9 cellular contexts compared by ENCODE assay signal in genomic region chr10:22599048-22599561, GRCh38.
DNase-seq lines count a peak whose midpoint lies in the region; ATAC-seq and TF ChIP-seq lines count a peak whose summit lies in the region.
"Had no signal": no experiment of that assay in that cellular context is flagged by ENCODE, and none has a peak within 500 bp of the region (broad histone marks: within the 10 kb centered on the region; RNA-seq: fewer than 3 reads in every experiment).

No MANE protein-coding gene starts in this region.

- no peak overlapping the region for H3K56ac ChIP-seq in IMR-90 (ENCODE audit: extremely low read depth, insufficient read depth, low read length)

- in situ Hi-C loops in IMR-90 (cut with MboI; ENCODE audit: low sequenced_read_pairs) = loop anchor here (25.0 kb wide), 1 partner anchor 213 kb away; no protein-coding TSS in a partner anchor

- intact Hi-C loops in IMR-90 (cut with micrococcal nuclease) = loop anchor here (5.0 to 10.0 kb wide), 2 partner anchors 113 to 216 kb away; partner anchors contain the start of gene PIP4K2A

- no TSS peak for BruUV-seq in IMR-90 (replicated peaks; lab: Mats Ljungman, UMichigan)

- peak overlapping the region; percentile 61 for H3K4me2 ChIP-seq in IMR-90 (ENCODE audit: low read depth, low read length)

- peak overlapping the region; percentile 68; the same call in 1 of the 2 replicates for H2AK5ac ChIP-seq in IMR-90 (ENCODE audit: low read depth, low read length)

- TF ChIP-seq CTCF in IMR-90 (conservative IDR thresholded peaks at IDR 0.05; ENCODE audit: low read depth, low read length) (no peak), omental fat pad (IDR thresholded peaks at IDR 0.05) (no peak)

- peak overlapping the region; percentile 74 for H3K23ac ChIP-seq in IMR-90 (ENCODE audit: low read depth, low read length)

- CTCF ChIA-PET in IMR-90 (lab: Yijun Ruan, JAX) = no interaction called here

- H3K36me3 ChIP-seq in IMR-90 (ENCODE audit: control insufficient read depth, insufficient read depth, low read length) = peaks cover 1% of the 10 kb centered on the region; the same call in 1 of the 2 replicates
- H3K36me3 ChIP-seq: thyroid gland had no signal

- dilution Hi-C loops in IMR-90 (cut with HindIII; ENCODE audit: low sequenced_read_pairs, unreplicated experiment) = no loop called here

- H2BK20ac ChIP-seq in IMR-90 (ENCODE audit: low read depth, low read length) = peak overlapping the region; percentile 90

- peaks cover 15% of the 10 kb centered on the region for H3K4me1 ChIP-seq in IMR-90 (ENCODE audit: control insufficient read depth, insufficient read depth, low read length)

- DNase-seq in GM03348 (ENCODE audit: low spot score) (peak; percentile 62), IMR-90 (peak; percentile 88), astrocyte of the hippocampus (ENCODE audit: low read depth, low spot score) (peak; percentile 66), omental fat pad (ENCODE audit: low spot score) (no peak), NCI-H1105 (lab: John Stamatoyannopoulos, UW) (no peak), SKM-1 (lab: John Stamatoyannopoulos, UW; ENCODE audit: unreplicated experiment) (no peak)
- DNase-seq in stimulated activated CD4-positive, alpha-beta T cell treated with anti-CD3 and anti-CD28 coated beads, Interleukin-2, amount 100 ng/mL, for 24 hours = no peak
- DNase-seq: thyroid gland had no signal

- ATAC-seq in IMR-90 (ENCODE audit: low read depth) (peak; percentile 84), omental fat pad (ENCODE audit: low FRiP score) (peak; percentile 75), HG02840 (IDR thresholded peaks at IDR 0.05; ENCODE audit: low FRiP score, unreplicated experiment) (no peak)

- no peak; the same call in 1 of the 2 replicates for TF ChIP-seq RAD21 in IMR-90 (IDR thresholded peaks at IDR 0.05; ENCODE audit: low read length)

- peak overlapping the region in 1 of 2 experiments; percentile 32; a peak in 2 of 4 replicates for H4K8ac ChIP-seq in IMR-90 (ENCODE audit: low read depth in 2 of 2, low read length in 2 of 2)

- H2BK15ac ChIP-seq in IMR-90 (ENCODE audit: low read depth, low read length) = peak overlapping the region; percentile 31; the same call in 2 of the 3 replicates

- H4K5ac ChIP-seq in IMR-90 (ENCODE audit: low read depth, low read length) = peak overlapping the region; percentile 0; the same call in 1 of the 2 replicates

- TF ChIP-seq POLR2A in IMR-90 (IDR thresholded peaks at IDR 0.05; ENCODE audit: low read depth, low read length) = no peak

- H3K27ac ChIP-seq in IMR-90 (ENCODE audit: insufficient read depth, low read length) = peak overlapping the region; percentile 49; the same call in 1 of the 2 replicates
- H3K27ac ChIP-seq: thyroid gland had no signal

- peaks cover 14 to 64% of the 10 kb centered on the region in 2 experiments for H3K79me1 ChIP-seq in IMR-90 (ENCODE audit: low read depth in 1 of 2, low read length in 2 of 2)

- peak overlapping the region; percentile 6 for H3K18ac ChIP-seq in IMR-90 (ENCODE audit: low read depth, low read length)

- POLR2A ChIA-PET in IMR-90 (lab: Charles Lee; ENCODE audit: unreplicated experiment) = no interaction called here

- peaks cover 4% of the 10 kb centered on the region; the same call in 1 of the 2 replicates for H4K20me1 ChIP-seq in IMR-90 (ENCODE audit: insufficient read depth, low read length)

- peak overlapping the region; percentile 64 for H3K14ac ChIP-seq in IMR-90 (replicated peaks; ENCODE audit: low read depth, low read length)

- H2AK9ac ChIP-seq in IMR-90 (replicated peaks; ENCODE audit: low read depth, low read length, poor library complexity) = peak overlapping the region; percentile 87

- H3K9me1 ChIP-seq in IMR-90 (ENCODE audit: insufficient read depth, low read length) = peaks cover 24% of the 10 kb centered on the region

- peak overlapping the region; percentile 6 for H2AFZ ChIP-seq in IMR-90 (replicated peaks; ENCODE audit: low read length, poor library complexity)

- H3K27me3 ChIP-seq in IMR-90 (ENCODE audit: control insufficient read depth, insufficient read depth, low read length) = no peaks in the 10 kb centered on the region
- H3K27me3 ChIP-seq: thyroid gland had no signal

- peak overlapping the region; percentile 72 for H2BK5ac ChIP-seq in IMR-90 (ENCODE audit: low read depth, low read length, poor library complexity, severe bottlenecking)

- H4K91ac ChIP-seq in IMR-90 (ENCODE audit: insufficient read depth, low read depth, low read length) = peak overlapping the region; percentile 47

- no peaks in the 10 kb centered on the region for H3K9me3 ChIP-seq in IMR-90 (ENCODE audit: control insufficient read depth, insufficient read depth, low read length)
- H3K9me3 ChIP-seq: thyroid gland had no signal

- no peak overlapping the region for H3K4me3 ChIP-seq in IMR-90 (ENCODE audit: insufficient read depth, low read depth, low read length)
- H3K4me3 ChIP-seq: thyroid gland had no signal

- no peak overlapping the region for H3K9ac ChIP-seq in IMR-90 (ENCODE audit: low read depth, low read length)

- peak overlapping the region; percentile 92 for H2BK120ac ChIP-seq in IMR-90 (ENCODE audit: low read depth, low read length)

- WGBS in IMR-90 (ENCODE audit: extremely low coverage in 2 of 2, insufficient read length in 1 of 2), 2 experiments = 17% methylated on average over 2 of the region's 4 CpGs; no CpG with 5 or more reads in 1 of the 2 experiments

- H3K4ac ChIP-seq in IMR-90 (ENCODE audit: low read depth, low read length) = peak overlapping the region; percentile 89

TF ChIP-seq in IMR-90, 13 proteins besides CTCF, POLR2A, EP300 and RAD21:
- TF ChIP-seq BHLHE40 (IDR thresholded peaks at IDR 0.05; ENCODE audit: low read depth, low read length) (peak; percentile 55; the same call in 1 of the 2 replicates), RFX5 (IDR thresholded peaks at IDR 0.05; ENCODE audit: low read depth, low read length) (no peak), FOS (IDR thresholded peaks at IDR 0.05; ENCODE audit: low read depth, low read length) (peak; percentile 98), MAFK (IDR thresholded peaks at IDR 0.05; ENCODE audit: low read depth, low read length) (0 out of 2 replicates have a peak, but pooled peaks have one; percentile 26), MXI1 (IDR thresholded peaks at IDR 0.05; ENCODE audit: borderline replicate concordance, low read depth, low read length) (no peak), CEBPB (IDR thresholded peaks at IDR 0.05; ENCODE audit: low read depth, low read length) (peak; percentile 71)

Comparison
In these comparisons a context has a peak if more than half of its experiments do, and no peak if none do; other contexts are left out.
1. DNase-seq: peak in GM03348 (single experiment), IMR-90 (single experiment) and astrocyte of the hippocampus (single experiment); none in omental fat pad (single experiment), stimulated activated CD4-positive, alpha-beta T cell treated with anti-CD3 and anti-CD28 coated beads, Interleukin-2, amount 100 ng/mL, for 24 hours (0 of 2), NCI-H1105 (single experiment) and SKM-1 (single experiment).